ENCODE assay signal across 21 cellular contexts in the genomic region with DNA sequence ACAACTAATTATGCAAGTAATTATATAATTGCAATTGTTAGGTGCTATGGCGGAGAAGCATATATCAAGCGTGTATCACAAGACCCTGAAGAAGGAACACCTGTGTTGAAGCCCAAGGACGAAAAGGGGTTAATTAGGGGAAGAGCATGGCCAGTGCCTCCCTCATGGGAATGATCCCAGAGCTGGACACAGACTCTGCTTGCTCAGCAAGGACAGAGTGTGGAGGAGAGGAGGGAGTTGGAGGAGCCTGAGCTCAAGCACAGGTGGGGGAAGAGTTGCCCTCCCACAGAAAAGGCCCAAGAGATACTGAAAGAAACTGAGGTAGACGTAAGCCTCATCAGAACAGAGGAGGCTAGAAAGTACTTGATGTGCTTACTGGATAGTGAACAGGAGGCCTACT.
"Had no signal": no experiment of that assay in that cellular context is flagged by ENCODE, and none has a peak within 500 bp of the region (broad histone marks: within the 10 kb centered on the region; RNA-seq: fewer than 3 reads in every experiment).

No MANE protein-coding gene starts in this region.

- H3K36me3 Mint-ChIP-seq: mesothelial cell of epicardium; naive B cell; natural killer cell treated with Interleukin-12 subunit alpha and Interleukin-12 subunit beta and Interleukin-15 and Interleukin-18, amount 100 ng/mL, for 72 hours; neural progenitor cell; stimulated activated naive B cell treated with anti-CD40 and anti-IgM and Interleukin-4, amounts not matched to agents 10 μg/mL and 1 μg/mL and 100 μg/mL, for 72 hours had no signal

- H3K27ac ChIP-seq: coronary artery, neural progenitor cell, prostate gland, stomach, thyroid gland, vagina had no signal

- H3K4me1 ChIP-seq: prostate gland, stomach, thyroid gland, vagina had no signal

- H3K4me2 ChIP-seq: neural progenitor cell had no signal

- H3K4me3 Mint-ChIP-seq: effector memory CD8-positive, alpha-beta T cell; mesothelial cell of epicardium; natural killer cell treated with Interleukin-12 subunit alpha and Interleukin-12 subunit beta and Interleukin-15 and Interleukin-18, amount 100 ng/mL, for 72 hours; neural progenitor cell; stimulated activated naive B cell treated with anti-CD40 and anti-IgM and Interleukin-4, amounts not matched to agents 10 μg/mL and 1 μg/mL and 100 μg/mL, for 72 hours had no signal

- H2AFZ ChIP-seq: neural progenitor cell had no signal

- H3K9me3 ChIP-seq: mucosa of descending colon, prostate gland, stomach, thyroid gland, vagina had no signal

- H3K9ac ChIP-seq: neural progenitor cell had no signal

- H3K4me3 ChIP-seq: coronary artery, lung, mucosa of descending colon, neural progenitor cell, prostate gland, stomach, thyroid gland, vagina had no signal

- H3K9me3 Mint-ChIP-seq: mesothelial cell of epicardium, neural progenitor cell had no signal

- ATAC-seq: effector memory CD8-positive, alpha-beta T cell; mucosa of descending colon; natural killer cell treated with Interleukin-12 subunit alpha and Interleukin-12 subunit beta and Interleukin-15 and Interleukin-18, amount 100 ng/mL, for 72 hours; stimulated activated naive B cell treated with anti-CD40 and anti-IgM and Interleukin-4, amounts not matched to agents 10 μg/mL and 1 μg/mL and 100 μg/mL, for 72 hours had no signal

- H3K4me1 Mint-ChIP-seq: mesothelial cell of epicardium; naive B cell; stimulated activated naive B cell treated with anti-CD40 and anti-IgM and Interleukin-4, amounts not matched to agents 10 μg/mL and 1 μg/mL and 100 μg/mL, for 72 hours had no signal

- H3K27ac Mint-ChIP-seq: effector memory CD8-positive, alpha-beta T cell; mesothelial cell of epicardium; naive B cell; natural killer cell treated with Interleukin-12 subunit alpha and Interleukin-12 subunit beta and Interleukin-15 and Interleukin-18, amount 100 ng/mL, for 72 hours; neural progenitor cell; stimulated activated naive B cell treated with anti-CD40 and anti-IgM and Interleukin-4, amounts not matched to agents 10 μg/mL and 1 μg/mL and 100 μg/mL, for 72 hours had no signal

- H3K36me3 ChIP-seq: neural progenitor cell, prostate gland, stomach, thyroid gland, vagina had no signal

- DNase-seq: effector memory CD8-positive, alpha-beta T cell; erythroblast; head of caudate nucleus; mesenchymal stem cell; mucosa of descending colon; naive B cell; right cardiac atrium; small intestine; stimulated activated CD4-positive, alpha-beta T cell treated with anti-CD3 and anti-CD28 coated beads, Interleukin-15, amount 100 ng/mL, for 24 hours; stimulated activated CD4-positive, alpha-beta T cell treated with anti-CD3 and anti-CD28 coated beads, Interleukin-2, amount 100 ng/mL, for 48 hours; stimulated activated naive B cell treated with anti-CD40 and anti-IgM and Interleukin-4, amounts not matched to agents 10 μg/mL and 1 μg/mL and 100 μg/mL, for 72 hours; stomach; thyroid gland; trophoblast cell had no signal

- H3K27me3 ChIP-seq: neural progenitor cell, stomach, thyroid gland, vagina had no signal
